Comparison of ENCODE assay signal across 8 cellular contexts in the genomic region with DNA sequence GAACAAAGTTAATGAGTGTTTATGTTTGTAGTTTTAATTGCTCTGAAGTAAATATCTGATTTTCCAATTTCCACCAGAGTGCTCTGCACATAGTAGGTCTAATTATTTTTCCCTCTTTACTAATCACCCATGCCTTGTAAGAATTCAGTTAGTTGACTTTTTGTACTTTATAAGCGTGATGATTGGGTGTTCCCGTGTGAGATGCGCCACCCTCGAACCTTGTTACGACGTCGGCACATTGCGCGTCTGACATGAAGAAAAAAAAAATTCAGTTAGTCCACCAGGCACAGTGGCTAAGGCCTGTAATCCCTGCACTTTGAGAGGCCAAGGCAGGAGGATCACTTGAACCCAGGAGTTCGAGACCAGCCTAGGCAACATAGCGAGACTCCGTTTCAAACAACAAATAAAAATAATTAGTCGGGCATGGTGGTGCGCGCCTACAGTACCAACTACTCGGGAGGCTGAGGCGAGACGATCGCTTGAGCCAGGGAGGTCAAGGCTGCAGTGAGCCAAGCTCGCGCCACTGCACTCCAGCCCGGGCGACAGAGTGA. TPM values are rescaled to one million over a fixed set of nuclear protein-coding genes. Genes with fewer than 3 reads are reported as not detected.
A peak's percentile ranks its signal among the peaks of the same experiment; 100 is the strongest.
DNase-seq lines count a peak whose midpoint lies in the region; ATAC-seq and TF ChIP-seq lines count a peak whose summit lies in the region.

No MANE protein-coding gene starts in this region.

- 86 to 87% methylated on average over 23 of the region's 23 CpGs for WGBS in upper lobe of left lung, 2 donors

- peaks cover 37% of the 10 kb centered on the region for H3K4me1 Mint-ChIP-seq in activated naive CD4-positive, alpha-beta T cell treated with anti-CD3 and anti-CD28 coated beads, Interleukin-2, amount 10 ng/mL, durations not matched to agents 7 days and 5 days

- H3K27me3 ChIP-seq in lower lobe of right lung (ENCODE audit: low read depth) (no peaks in the 10 kb centered on the region), upper lobe of left lung (no peaks in the 10 kb centered on the region)

- no peak for ATAC-seq in lower lobe of right lung
- no peak for ATAC-seq in upper lobe of left lung (ENCODE audit: low FRiP score in 2 of 2)

- peak overlapping the region; percentile 97 for H3K27ac Mint-ChIP-seq in activated naive CD4-positive, alpha-beta T cell treated with anti-CD3 and anti-CD28 coated beads, Interleukin-2, amount 10 ng/mL, durations not matched to agents 7 days and 5 days

- peak overlapping the region; percentile 90 for H3K27ac ChIP-seq in lower lobe of right lung
- H3K27ac ChIP-seq in upper lobe of left lung: peak overlapping the region; percentile 92 to 98 (median 96)

- H3K9me3 Mint-ChIP-seq in activated naive CD4-positive, alpha-beta T cell treated with anti-CD3 and anti-CD28 coated beads, Interleukin-2, amount 10 ng/mL, durations not matched to agents 7 days and 5 days: no peaks in the 10 kb centered on the region

- H3K4me3 Mint-ChIP-seq in activated naive CD4-positive, alpha-beta T cell treated with anti-CD3 and anti-CD28 coated beads, Interleukin-2, amount 10 ng/mL, durations not matched to agents 7 days and 5 days: peak overlapping the region; percentile 83

- peaks cover 16% of the 10 kb centered on the region for H3K36me3 Mint-ChIP-seq in activated naive CD4-positive, alpha-beta T cell treated with anti-CD3 and anti-CD28 coated beads, Interleukin-2, amount 10 ng/mL, durations not matched to agents 7 days and 5 days

- H3K9me3 ChIP-seq in lower lobe of right lung (no peaks in the 10 kb centered on the region), upper lobe of left lung (no peaks in the 10 kb centered on the region)

- TF ChIP-seq CTCF in astrocyte of the cerebellum (IDR thresholded peaks at IDR 0.05; ENCODE audit: low read depth, low read length, missing control alignments): no peak
- TF ChIP-seq CTCF in lower lobe of right lung (IDR thresholded peaks at IDR 0.05): no peak
- no peak for TF ChIP-seq CTCF in upper lobe of left lung (IDR thresholded peaks at IDR 0.05)

- H3K4me1 ChIP-seq in lower lobe of right lung: peaks cover 37% of the 10 kb centered on the region
- peaks cover 29 to 41% (median 30%) of the 10 kb centered on the region in 4 donors for H3K4me1 ChIP-seq in upper lobe of left lung

- TF ChIP-seq EP300 in upper lobe of left lung (IDR thresholded peaks at IDR 0.05): no peak

- H3K27me3 Mint-ChIP-seq in activated naive CD4-positive, alpha-beta T cell treated with anti-CD3 and anti-CD28 coated beads, Interleukin-2, amount 10 ng/mL, durations not matched to agents 7 days and 5 days: peaks cover 3% of the 10 kb centered on the region

- in situ Hi-C loops in astrocyte of the cerebellum (cut with HindIII; ENCODE audit: low sequenced_read_pairs): loop anchor here (10.0 kb wide), 1 partner anchor 64 kb away; no protein-coding TSS in a partner anchor
- in situ Hi-C loops in KBM-7 (cut with MboI; ENCODE audit: low pct_unique_long_range_greater_than_20kb, low sequenced_read_pairs): no loop called here

- intact Hi-C loops in lower lobe of right lung (cut with DNase I): no loop called here

- peak overlapping the region; percentile 61 for H3K4me3 ChIP-seq in astrocyte of the cerebellum (ENCODE audit: low read depth, low read length)
- peak overlapping the region; percentile 77 for H3K4me3 ChIP-seq in lower lobe of right lung
- peak overlapping the region in 3 of 4 donors; percentile 69 to 84 (median 73) for H3K4me3 ChIP-seq in upper lobe of left lung

- no peak for TF ChIP-seq POLR2A in upper lobe of left lung (IDR thresholded peaks at IDR 0.05)

- CTCF ChIA-PET in activated naive CD4-positive, alpha-beta T cell treated with anti-CD3 and anti-CD28 coated beads, Interleukin-2, amount 10 ng/mL, durations not matched to agents 7 days and 5 days (lab: Charles Lee): no interaction called here

- DNase-seq in activated naive CD4-positive, alpha-beta T cell treated with anti-CD3 and anti-CD28 coated beads, Interleukin-2, amount 10 ng/mL, durations not matched to agents 7 days and 5 days: no peak
- no peak for DNase-seq in activated naive CD4-positive, alpha-beta T cell treated with anti-CD3 and anti-CD28 coated beads, Interleukin-2, amount 50 U/mL, for 16 hours
- DNase-seq in astrocyte of the cerebellum (ENCODE audit: low read depth) (no peak), lower lobe of right lung (peak; percentile 52), upper lobe of left lung (no peak), KBM-7 (no peak), GM19238 (ENCODE audit: insufficient read length, low spot score) (no peak)
- no peak for DNase-seq in stimulated activated CD4-positive, alpha-beta T cell treated with anti-CD3 and anti-CD28 coated beads, Interleukin-4, amount 100 ng/mL, for 1 hour

- peaks cover 10% of the 10 kb centered on the region for H3K36me3 ChIP-seq in lower lobe of right lung
- peaks cover 0 to under 1% (median 0%) of the 10 kb centered on the region in 4 donors for H3K36me3 ChIP-seq in upper lobe of left lung

RNA-seq across cellular contexts. Expression of a gene that starts 0.5 kb away (rescaled TPM):
- total RNA-seq in lower lobe of right lung (38.1 TPM), upper lobe of left lung (10 to 100 TPM; 29.8 to 71.2 (median 41.2) TPM)

RNA-seq across cellular contexts. Expression of a gene that starts 23.6 kb away (rescaled TPM):
- total RNA-seq in lower lobe of right lung (3.9 TPM), upper lobe of left lung (10 to 100 TPM in 1 of 6 donors, 1 to 10 TPM in 5; 3.1 to 10.2 (median 7.1) TPM)

RNA-seq across cellular contexts. Expression of a gene that starts 25.6 kb away (rescaled TPM):
- total RNA-seq in lower lobe of right lung (116 TPM), upper lobe of left lung (100 to 1,000 TPM in 2 of 6 donors, 10 to 100 TPM in 4; 43.3 to 115 (median 81.8) TPM)

RNA-seq across cellular contexts. Expression of a gene that starts 33.0 kb away (rescaled TPM):
- total RNA-seq in lower lobe of right lung: not detected
- total RNA-seq in upper lobe of left lung: not detected
